Comparison of ENCODE assay signal across 18 cellular contexts in genomic region chr16:8679156-8679555, GRCh38. TPM values are rescaled to one million over a fixed set of nuclear protein-coding genes. Genes with fewer than 3 reads are reported as not detected.
DNase-seq lines count a peak whose midpoint lies in the region; ATAC-seq, FAIRE-seq and TF ChIP-seq lines count a peak whose summit lies in the region.
"Had no signal": no experiment of that assay in that cellular context is flagged by ENCODE, and none has a peak within 500 bp of the region (broad histone marks: within the 10 kb centered on the region; RNA-seq: fewer than 3 reads in every experiment).

No MANE protein-coding gene starts in this region.

- FAIRE-seq in bronchial epithelial cell (lab: Jason Lieb, UNC) = no peak
- FAIRE-seq: GM12892, H1, K562 had no signal

- BruUV-seq in MCF 10A (replicated peaks; lab: Mats Ljungman, UMichigan) = no TSS peak

- no peak overlapping the region for H3K4me3 Mint-ChIP-seq in MCF 10A (ENCODE audit: unreplicated experiment)
- H3K4me3 Mint-ChIP-seq in activated CD4-positive, alpha-beta memory T cell treated with anti-CD3 and anti-CD28 coated beads, Interleukin-2, amount 10 ng/mL, durations not matched to agents 7 days and 5 days = no peak overlapping the region

- H3K27me3 ChIP-seq in bronchial epithelial cell (ENCODE audit: control insufficient read depth, insufficient read depth, low read length) = no peaks in the 10 kb centered on the region
- H3K27me3 ChIP-seq: BLaER1 had no signal

- intact Hi-C loops in MCF 10A (cut with micrococcal nuclease) = no loop called here

- H3K27ac Mint-ChIP-seq in MCF 10A (ENCODE audit: low read depth, unreplicated experiment) = no peak overlapping the region
- H3K27ac Mint-ChIP-seq in activated CD4-positive, alpha-beta memory T cell treated with anti-CD3 and anti-CD28 coated beads, Interleukin-2, amount 10 ng/mL, durations not matched to agents 7 days and 5 days = no peak overlapping the region
- H3K27ac Mint-ChIP-seq: CD8-positive, alpha-beta memory T cell had no signal

- no peaks in the 10 kb centered on the region for H3K9me3 Mint-ChIP-seq in MCF 10A (ENCODE audit: unreplicated experiment)
- H3K9me3 Mint-ChIP-seq in activated CD4-positive, alpha-beta memory T cell treated with anti-CD3 and anti-CD28 coated beads, Interleukin-2, amount 10 ng/mL, durations not matched to agents 7 days and 5 days = peaks cover 2% of the 10 kb centered on the region

- TF ChIP-seq CTCF in MCF 10A (IDR thresholded peaks at IDR 0.05; ENCODE audit: unreplicated experiment) (no peak), bronchial epithelial cell (IDR thresholded peaks at IDR 0.05; ENCODE audit: insufficient read depth, low read length, severe bottlenecking) (no peak)

- in situ Hi-C loops in T47D (cut with HindIII; ENCODE audit: low pct_unique_long_range_greater_than_20kb, low sequenced_read_pairs) = no loop called here

- CTCF ChIA-PET in MCF 10A (lab: Yijun Ruan, JAX) = interaction anchor here (0.6 to 2.0 kb wide), 2 partner anchors 109 to 112 kb away, joined by 3 to 7 read pairs; no protein-coding TSS in a partner anchor
- CTCF ChIA-PET in activated CD4-positive, alpha-beta memory T cell treated with anti-CD3 and anti-CD28 coated beads, Interleukin-2, amount 10 ng/mL, durations not matched to agents 7 days and 5 days (lab: Charles Lee) = no interaction called here

- DNase-seq in T47D (ENCODE audit: low read depth in 1 of 2, low spot score in 1 of 2) (peak; percentile 20 to 79), MCF 10A (ENCODE audit: unreplicated experiment) (no peak), bronchial epithelial cell (ENCODE audit: low read depth) (peak; percentile 72), kidney tubule cell (ENCODE audit: low spot score) (peak; percentile 63), DMS 273 treated with DMSO at 0.1 percent for 48 hours (lab: John Stamatoyannopoulos, UW) (no peak)
- DNase-seq in activated CD4-positive, alpha-beta memory T cell treated with anti-CD3 and anti-CD28 coated beads, Interleukin-2, amount 10 ng/mL, durations not matched to agents 7 days and 5 days = no peak
- DNase-seq: CD8-positive, alpha-beta memory T cell; MV-4-11; NCI-H1417; NCI-H1930; NCI-H446 treated with DMSO at 0.1 percent for 48 hours; NK-92 treated with Interleukin-12 subunit alpha and Interleukin-12 subunit beta, amount 100 ng/mL, for 24 hours had no signal

- no peak for ATAC-seq in GM18498 (IDR thresholded peaks at IDR 0.05; ENCODE audit: unreplicated experiment)
- ATAC-seq in HG02981 (IDR thresholded peaks at IDR 0.05; ENCODE audit: unreplicated experiment) = no peak
- ATAC-seq: K562 had no signal

- no peaks in the 10 kb centered on the region for H3K36me3 ChIP-seq in bronchial epithelial cell (ENCODE audit: control insufficient read depth, insufficient read depth, low read length)

- H3K36me3 Mint-ChIP-seq in MCF 10A (ENCODE audit: insufficient read depth, unreplicated experiment) = peaks cover 6% of the 10 kb centered on the region
- H3K36me3 Mint-ChIP-seq in activated CD4-positive, alpha-beta memory T cell treated with anti-CD3 and anti-CD28 coated beads, Interleukin-2, amount 10 ng/mL, durations not matched to agents 7 days and 5 days (ENCODE audit: low read depth) = no peaks in the 10 kb centered on the region

- H3K4me1 Mint-ChIP-seq in MCF 10A (ENCODE audit: insufficient read depth, unreplicated experiment) = peaks cover 37% of the 10 kb centered on the region
- peaks cover 23% of the 10 kb centered on the region for H3K4me1 Mint-ChIP-seq in activated CD4-positive, alpha-beta memory T cell treated with anti-CD3 and anti-CD28 coated beads, Interleukin-2, amount 10 ng/mL, durations not matched to agents 7 days and 5 days

- POLR2A ChIA-PET in MCF 10A (lab: Yijun Ruan, JAX) = interaction anchor here (1.7 kb wide), 1 partner anchor 51 kb away, joined by 3 read pairs; no protein-coding TSS in a partner anchor
- POLR2A ChIA-PET in activated CD4-positive, alpha-beta memory T cell treated with anti-CD3 and anti-CD28 coated beads, Interleukin-2, amount 10 ng/mL, durations not matched to agents 7 days and 5 days (lab: Charles Lee) = no interaction called here

- H3K27me3 Mint-ChIP-seq in MCF 10A (ENCODE audit: insufficient read depth, unreplicated experiment) = no peaks in the 10 kb centered on the region
- no peaks in the 10 kb centered on the region for H3K27me3 Mint-ChIP-seq in activated CD4-positive, alpha-beta memory T cell treated with anti-CD3 and anti-CD28 coated beads, Interleukin-2, amount 10 ng/mL, durations not matched to agents 7 days and 5 days

- H3K4me3 ChIP-seq in bronchial epithelial cell (ENCODE audit: low read depth, low read length) = no peak overlapping the region
- H3K4me3 ChIP-seq: BLaER1, K562 had no signal

RNA-seq across cellular contexts. Expression of gene ABAT, which starts 4.7 kb away (rescaled TPM):
- 2.4 and 3.0 TPM in 2 replicates for total RNA-seq in MCF 10A (2022)
- total RNA-seq in bronchial epithelial cell = 1.4 and 2.6 TPM in 2 replicates
- 1 to 10 TPM; 5.5 to 5.9 TPM for total RNA-seq in activated CD4-positive, alpha-beta memory T cell treated with anti-CD3 and anti-CD28 coated beads, Interleukin-2, amount 10 ng/mL, durations not matched to agents 7 days and 5 days

RNA-seq across cellular contexts. Expression of gene METTL22, which starts 57.7 kb away (rescaled TPM):
- total RNA-seq in MCF 10A (2022) (36.7 and 47.2 TPM in 2 replicates), bronchial epithelial cell (14.5 and 21.0 TPM in 2 replicates)
- 10 to 100 TPM; 25.7 to 27.6 TPM for total RNA-seq in activated CD4-positive, alpha-beta memory T cell treated with anti-CD3 and anti-CD28 coated beads, Interleukin-2, amount 10 ng/mL, durations not matched to agents 7 days and 5 days

Comparison
In these comparisons a context has a peak if more than half of its experiments do, and no peak if none do; other contexts are left out.
1. DNase-seq: peak in T47D (2 of 2), bronchial epithelial cell (single experiment) and kidney tubule cell (single experiment); none in MCF 10A (single experiment), DMS 273 treated with DMSO at 0.1 percent for 48 hours (single experiment) and activated CD4-positive, alpha-beta memory T cell treated with anti-CD3 and anti-CD28 coated beads, Interleukin-2, amount 10 ng/mL, durations not matched to agents 7 days and 5 days (single experiment).